In the genomic region with DNA sequence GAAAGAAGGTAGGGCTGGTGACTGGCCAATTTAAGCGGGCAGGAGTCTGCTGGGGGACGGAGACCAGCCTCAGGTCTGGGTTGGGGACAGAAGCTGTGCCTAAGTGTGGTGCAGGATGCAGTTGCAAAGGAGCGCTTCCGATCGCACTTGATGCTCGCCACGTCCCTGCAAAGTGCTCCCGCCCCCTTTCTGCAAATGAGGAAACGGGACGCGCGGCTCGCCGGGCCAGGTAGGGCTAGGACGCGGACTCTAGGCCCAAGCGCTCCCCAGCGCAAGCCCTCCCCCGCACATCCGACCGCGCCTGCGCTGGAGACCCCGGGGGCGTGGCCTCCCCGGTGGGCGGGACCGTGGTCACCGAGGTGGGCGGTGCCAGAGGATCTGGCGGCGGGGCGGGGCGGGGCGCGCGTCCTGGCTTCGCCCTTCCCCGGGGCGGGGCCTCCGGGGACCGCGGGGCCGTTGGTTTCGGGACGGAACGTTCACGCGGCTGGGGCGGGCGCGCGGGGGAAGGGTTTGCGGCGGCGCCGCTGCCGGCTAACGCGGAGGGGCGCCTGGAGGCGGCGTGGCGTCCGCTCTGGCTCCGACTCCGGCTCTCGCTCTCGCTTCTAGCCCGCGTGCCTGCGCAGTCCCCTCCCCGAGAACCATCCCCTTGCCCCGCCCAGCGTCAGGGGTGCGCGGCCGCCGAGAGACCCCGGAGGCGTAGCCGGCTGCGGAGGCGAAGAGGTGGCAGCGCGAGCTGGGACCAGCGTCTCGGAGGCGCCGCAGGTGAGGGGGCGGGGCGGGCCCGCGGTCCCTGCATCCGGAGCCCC, we compare ENCODE assay signal across 8 cellular contexts. TPM values are rescaled to one million over a fixed set of nuclear protein-coding genes. Genes with fewer than 3 reads are reported as not detected.
DNase-seq lines count a peak whose midpoint lies in the region; ATAC-seq and TF ChIP-seq lines count a peak whose summit lies in the region.

A gene (plus strand): TSS at position 513 of the 806 bp plus-strand sequence. CDS start 12,446 bp downstream, outside the sequence.

- ATAC-seq in GM18868 (IDR thresholded peaks at IDR 0.05; ENCODE audit: unreplicated experiment) = peak; percentile 77
- ATAC-seq in HG03103 (IDR thresholded peaks at IDR 0.05; ENCODE audit: low read depth, unreplicated experiment) = peak; percentile 66

- peaks cover 9% of the 10 kb centered on the region for H3K36me3 ChIP-seq in WERI-Rb-1
- no peaks in the 10 kb centered on the region for H3K36me3 ChIP-seq in breast epithelium
- no peaks in the 10 kb centered on the region for H3K36me3 ChIP-seq in iPS-20b (ENCODE audit: insufficient read depth, low read depth, low read length)

- H3K4me3 ChIP-seq in WERI-Rb-1 (ENCODE audit: low read depth, low read length) (peak within 1 kb of the TSS; percentile 83), breast epithelium (peak within 1 kb of the TSS; percentile 98 to 100 (median 99)), iPS-20b (ENCODE audit: low read length) (peak within 1 kb of the TSS; percentile 89), skin epidermis (peak within 1 kb of the TSS; percentile 66 to 96 (median 85))

- peak within 1 kb of the TSS; percentile 80 for H3K27ac ChIP-seq in WERI-Rb-1
- peak within 1 kb of the TSS; percentile 84 to 90 for H3K27ac ChIP-seq in breast epithelium
- H3K27ac ChIP-seq in iPS-20b (ENCODE audit: low read length) = no peak within 1 kb of the TSS
- peak within 1 kb of the TSS; percentile 23 to 95 (median 84) for H3K27ac ChIP-seq in skin epidermis

- H3K27me3 ChIP-seq in WERI-Rb-1 (ENCODE audit: insufficient read depth, low read depth, severe bottlenecking) (no peaks in the 10 kb centered on the region), breast epithelium (no peaks in the 10 kb centered on the region), iPS-20b (ENCODE audit: insufficient read depth, low read length) (peaks cover 9% of the 10 kb centered on the region)

- TF ChIP-seq POLR2A in breast epithelium (IDR thresholded peaks at IDR 0.05) = peak; percentile 55

- intact Hi-C loops in breast epithelium (cut with DNase I; ENCODE audit: low total_unique reads) = no loop called here

- in situ Hi-C loops in ACHN (cut with HindIII; ENCODE audit: low pct_ligation_motif_present, low pct_unique_long_range_greater_than_20kb, low sequenced_read_pairs) = no loop called here

- no peaks in the 10 kb centered on the region for H3K9me3 ChIP-seq in WERI-Rb-1 (ENCODE audit: severe bottlenecking)
- H3K9me3 ChIP-seq in breast epithelium = no peaks in the 10 kb centered on the region
- H3K9me3 ChIP-seq in iPS-20b (ENCODE audit: insufficient read depth, low read depth, low read length) = no peaks in the 10 kb centered on the region

- peak within 1 kb of the TSS; percentile 81 for H3K9ac ChIP-seq in iPS-20b (ENCODE audit: low read depth, low read length)

- peak; percentile 81 for DNase-seq in ACHN
- peak; percentile 95 for DNase-seq in NCI-H2171 treated with DMSO at 0.1 percent for 48 hours (lab: John Stamatoyannopoulos, UW)
- DNase-seq in WERI-Rb-1 = peak; percentile 91
- DNase-seq in breast epithelium (ENCODE audit: low spot score in 2 of 2) = peak; percentile 92 to 94

- peaks cover 4 to 8% of the 10 kb centered on the region in 2 donors for H3K4me1 ChIP-seq in breast epithelium
- H3K4me1 ChIP-seq in iPS-20b (ENCODE audit: insufficient read depth, low read length) = peaks cover 5% of the 10 kb centered on the region; the same call in 1 of the 2 replicates

- TF ChIP-seq CTCF in WERI-Rb-1 (IDR thresholded peaks at IDR 0.05; ENCODE audit: low read depth, low read length) (0 out of 2 replicates have a peak, but pooled peaks have one; percentile 16), breast epithelium (IDR thresholded peaks at IDR 0.05) (peak in 1 of 3 donors; percentile 18)

RNA-seq across cellular contexts. Expression of the gene that starts here (rescaled TPM):
- 100 to 1,000 TPM in 1 of 3 donors, 10 to 100 TPM in 2; 33.8 to 104 (median 55.4) TPM for total RNA-seq in breast epithelium
